In genomic region chr7:123643495-123644428, GRCh38 we compare ENCODE assay signal across 8 cellular contexts. TPM values are rescaled to one million over a fixed set of nuclear protein-coding genes. Genes with fewer than 3 reads are reported as not detected.
DNase-seq lines count a peak whose midpoint lies in the region; ATAC-seq, FAIRE-seq and TF ChIP-seq lines count a peak whose summit lies in the region.

No MANE protein-coding gene starts in this region.

- H3K27ac ChIP-seq in ascending aorta (no peak overlapping the region), keratinocyte (ENCODE audit: control insufficient read depth, insufficient read depth, low read length) (no peak overlapping the region)

- H3K36me3 Mint-ChIP-seq in activated T-cell treated with anti-CD3 and anti-CD28 coated beads, Interleukin-2, amount 50 U/mL, for 72 hours (ENCODE audit: insufficient read depth in 2 of 2) = no peaks in the 10 kb centered on the region

- H3K4me3 ChIP-seq in AG10803 (ENCODE audit: low read length) (peak overlapping the region; percentile 37), ascending aorta (peak overlapping the region; percentile 11 to 21), keratinocyte (ENCODE audit: control insufficient read depth in 2 of 3, extremely low read depth in 1 of 3, insufficient read depth in 2 of 3, low read depth in 1 of 3, low read length in 3 of 3) (peak overlapping the region in 1 of 3 experiments; percentile 31)

- intact Hi-C loops in ascending aorta (cut with DNase I) = no loop called here

- peak overlapping the region; percentile 9 for H2AFZ ChIP-seq in keratinocyte (ENCODE audit: control insufficient read depth, low read length)

- ATAC-seq in GM18868 (IDR thresholded peaks at IDR 0.05; ENCODE audit: unreplicated experiment) (no peak), HG02623 (IDR thresholded peaks at IDR 0.05; ENCODE audit: unreplicated experiment) (no peak)
- no peak for ATAC-seq in activated T-cell treated with anti-CD3 and anti-CD28 coated beads, Interleukin-2, amount 50 U/mL, for 72 hours (replicated peaks in 1 of 2)

- H3K4me2 ChIP-seq in keratinocyte (ENCODE audit: control insufficient read depth, extremely low read depth, insufficient read depth, low read depth, low read length) = peak overlapping the region; percentile 53

- DNase-seq in AG10803 (ENCODE audit: low read depth) (peak; percentile 43), NCI-H1092 treated with DMSO at 0.1 percent for 48 hours (lab: John Stamatoyannopoulos, UW) (peak; percentile 44), ascending aorta (ENCODE audit: low spot score in 2 of 2) (no peak), keratinocyte (ENCODE audit: low read depth, low spot score) (no peak), putamen (ENCODE audit: low spot score) (no peak)
- DNase-seq in activated T-cell treated with anti-CD3 and anti-CD28 coated beads, Interleukin-2, amount 50 U/mL, for 72 hours = no peak

- H3K9ac ChIP-seq in keratinocyte (ENCODE audit: control insufficient read depth, extremely low read depth, insufficient read depth, low read length) = no peak overlapping the region

- no peak overlapping the region for H3K27ac Mint-ChIP-seq in activated T-cell treated with anti-CD3 and anti-CD28 coated beads, Interleukin-2, amount 50 U/mL, for 72 hours

- H4K20me1 ChIP-seq in keratinocyte (ENCODE audit: control insufficient read depth, extremely low read depth, insufficient read depth, low read length) = no peaks in the 10 kb centered on the region

- no peak for TF ChIP-seq CTCF in AG10803 (conservative IDR thresholded peaks at IDR 0.05; ENCODE audit: low read length)
- no peak for TF ChIP-seq CTCF in ascending aorta (IDR thresholded peaks at IDR 0.05)
- TF ChIP-seq CTCF in keratinocyte (optimal IDR thresholded peaks at IDR 0.05 in 1 of 3, IDR thresholded peaks at IDR 0.05 in 1 of 3, conservative IDR thresholded peaks at IDR 0.05 in 1 of 3; ENCODE audit: extremely low read depth in 1 of 3, insufficient read depth in 2 of 3, low read length in 3 of 3) = no peak

- no peak overlapping the region for H3K4me3 Mint-ChIP-seq in activated T-cell treated with anti-CD3 and anti-CD28 coated beads, Interleukin-2, amount 50 U/mL, for 72 hours

- H3K4me1 Mint-ChIP-seq in activated T-cell treated with anti-CD3 and anti-CD28 coated beads, Interleukin-2, amount 50 U/mL, for 72 hours (ENCODE audit: low read depth) = no peaks in the 10 kb centered on the region

- dilution Hi-C loops in keratinocyte (cut with MboI; ENCODE audit: extremely low pct_ligation_motif_present, low sequenced_read_pairs) = no loop called here

- H3K9me3 Mint-ChIP-seq in activated T-cell treated with anti-CD3 and anti-CD28 coated beads, Interleukin-2, amount 50 U/mL, for 72 hours = no peaks in the 10 kb centered on the region

- H3K79me2 ChIP-seq in keratinocyte (ENCODE audit: control insufficient read depth, insufficient read depth, low read length) = no peaks in the 10 kb centered on the region

- no peaks in the 10 kb centered on the region for H3K27me3 ChIP-seq in ascending aorta
- no peaks in the 10 kb centered on the region for H3K27me3 ChIP-seq in keratinocyte (ENCODE audit: control insufficient read depth, extremely low read depth, insufficient read depth, low read length)

- no peak for FAIRE-seq in keratinocyte (lab: Jason Lieb, UNC)

- H3K4me1 ChIP-seq in ascending aorta (peaks cover 0 to 7% of the 10 kb centered on the region in 2 donors), keratinocyte (ENCODE audit: control insufficient read depth, extremely low read depth, insufficient read depth, low read length) (peaks cover 22% of the 10 kb centered on the region)

- H3K27me3 Mint-ChIP-seq in activated T-cell treated with anti-CD3 and anti-CD28 coated beads, Interleukin-2, amount 50 U/mL, for 72 hours (ENCODE audit: low read depth) = peaks cover 41% of the 10 kb centered on the region

- H3K9me3 ChIP-seq in ascending aorta (no peaks in the 10 kb centered on the region), keratinocyte (ENCODE audit: control insufficient read depth, low read depth, low read length) (no peaks in the 10 kb centered on the region)

- H3K9me1 ChIP-seq in keratinocyte (ENCODE audit: control insufficient read depth, extremely low read depth, insufficient read depth, low read length) = no peaks in the 10 kb centered on the region

- H3K36me3 ChIP-seq in ascending aorta (no peaks in the 10 kb centered on the region), keratinocyte (ENCODE audit: control insufficient read depth in 2 of 2, extremely low read depth in 1 of 2, insufficient read depth in 2 of 2, low read length in 2 of 2) (no peaks in the 10 kb centered on the region)

RNA-seq across cellular contexts. Expression of gene LMOD2, which starts 11.9 kb away (rescaled TPM):
- total RNA-seq in ascending aorta = not detected
- polyA plus RNA-seq in keratinocyte = not detected in 3 replicates
- polyA plus RNA-seq in keratinocyte (2011; ENCODE audit: low read depth) = not detected
- not detected in 2 replicates for polyA plus RNA-seq in keratinocyte (2011; cell fraction: cytosol; rRNA removed)
- polyA plus RNA-seq in keratinocyte (2011; cell fraction: nucleus; rRNA removed) = not detected in 2 replicates
- 0.68 TPM in 1 of 2 replicates, not detected in the other for polyA plus RNA-seq in keratinocyte (2012; ENCODE audit: low replicate concordance)
- not detected in 3 replicates for polyA minus RNA-seq in keratinocyte
- polyA minus RNA-seq in keratinocyte (2011; cell fraction: cytosol; rRNA and poly(A)+ RNA removed) = not detected
- not detected in 2 replicates for polyA minus RNA-seq in keratinocyte (2011; cell fraction: nucleus; rRNA and poly(A)+ RNA removed)
- not detected for total RNA-seq in activated T-cell treated with anti-CD3 and anti-CD28 coated beads, Interleukin-2, amount 50 U/mL, for 72 hours

RNA-seq across cellular contexts. Expression of gene ASB15, which starts 42.1 kb away (rescaled TPM):
- not detected for total RNA-seq in ascending aorta
- not detected in 3 replicates for polyA plus RNA-seq in keratinocyte
- polyA plus RNA-seq in keratinocyte (2011; ENCODE audit: low read depth) = not detected
- polyA plus RNA-seq in keratinocyte (2011; cell fraction: cytosol; rRNA removed) = not detected in 2 replicates
- not detected in 2 replicates for polyA plus RNA-seq in keratinocyte (2011; cell fraction: nucleus; rRNA removed)
- 0.04 TPM in 1 of 2 replicates, not detected in the other for polyA plus RNA-seq in keratinocyte (2012; ENCODE audit: low replicate concordance)
- not detected in 3 replicates for polyA minus RNA-seq in keratinocyte
- polyA minus RNA-seq in keratinocyte (2011; cell fraction: cytosol; rRNA and poly(A)+ RNA removed) = not detected
- not detected in 2 replicates for polyA minus RNA-seq in keratinocyte (2011; cell fraction: nucleus; rRNA and poly(A)+ RNA removed)
- not detected for total RNA-seq in activated T-cell treated with anti-CD3 and anti-CD28 coated beads, Interleukin-2, amount 50 U/mL, for 72 hours

Comparison
In these comparisons a context has a peak if more than half of its experiments do, and no peak if none do; other contexts are left out.
1. DNase-seq: peak in AG10803 (single experiment) and NCI-H1092 treated with DMSO at 0.1 percent for 48 hours (single experiment); none in ascending aorta (0 of 2), keratinocyte (single experiment), putamen (single experiment) and activated T-cell treated with anti-CD3 and anti-CD28 coated beads, Interleukin-2, amount 50 U/mL, for 72 hours (0 of 2).